Comparison of ENCODE assay signal across 14 cellular contexts in genomic region chr20:17835941-17836861, GRCh38.
DNase-seq lines count a peak whose midpoint lies in the region; ATAC-seq and TF ChIP-seq lines count a peak whose summit lies in the region.
"Had no signal": no experiment of that assay in that cellular context is flagged by ENCODE, and none has a peak within 500 bp of the region (broad histone marks: within the 10 kb centered on the region; RNA-seq: fewer than 3 reads in every experiment).

No MANE protein-coding gene starts in this region.

- H3K4me1 ChIP-seq in breast epithelium: peaks cover 0 to 7% of the 10 kb centered on the region in 2 donors
- H3K4me1 ChIP-seq in skeletal muscle tissue (ENCODE audit: control insufficient read depth in 3 of 3, insufficient read depth in 3 of 3, low read length in 3 of 3): peaks cover 15 to 17% (median 16%) of the 10 kb centered on the region in 3 donors
- no peaks in the 10 kb centered on the region for H3K4me1 ChIP-seq in BE2C

- H3K4me3 ChIP-seq in breast epithelium (peak overlapping the region in 1 of 3 donors; percentile 37), skeletal muscle tissue (ENCODE audit: low read length in 3 of 3) (peak overlapping the region in 1 of 3 donors; percentile 22), BE2C (ENCODE audit: low read depth, low read length) (no peak overlapping the region)

- no peak for TF ChIP-seq CTCF in breast epithelium (IDR thresholded peaks at IDR 0.05)
- no peak for TF ChIP-seq CTCF in BE2C (IDR thresholded peaks at IDR 0.05; ENCODE audit: low read depth, low read length)

- H3K27me3 ChIP-seq in breast epithelium: no peaks in the 10 kb centered on the region
- H3K27me3 ChIP-seq in skeletal muscle tissue (ENCODE audit: control insufficient read depth in 3 of 3, insufficient read depth in 3 of 3, low read length in 3 of 3): no peaks in the 10 kb centered on the region
- H3K27me3 ChIP-seq in BE2C: no peaks in the 10 kb centered on the region
- H3K27me3 ChIP-seq: neutrophil had no signal

- no peaks in the 10 kb centered on the region for H3K27me3 Mint-ChIP-seq in stimulated activated naive CD8-positive, alpha-beta T cell treated with anti-CD3 and anti-CD28 coated beads, Interleukin-15, amount 100 ng/mL, for 72 hours

- peak; percentile 65 for DNase-seq in ELF-1 (ENCODE audit: low read depth, low spot score)
- peak in 1 of 2 donors; percentile 48 for DNase-seq in breast epithelium (ENCODE audit: low spot score in 2 of 2)
- DNase-seq in left kidney (ENCODE audit: low read depth, low spot score): peak; percentile 67
- DNase-seq in stimulated activated naive CD8-positive, alpha-beta T cell treated with anti-CD3 and anti-CD28 coated beads, Interleukin-15, amount 100 ng/mL, for 72 hours: no peak
- DNase-seq in NCI-H524 treated with DMSO at 0.1 percent for 48 hours (lab: John Stamatoyannopoulos, UW): no peak
- no peak for DNase-seq in DMS153 treated with DMSO at 0.1 percent for 48 hours (lab: John Stamatoyannopoulos, UW; ENCODE audit: unreplicated experiment)
- DNase-seq in BE2C: no peak
- DNase-seq: activated CD8-positive, alpha-beta memory T cell treated with anti-CD3 and anti-CD28 coated beads, Interleukin-2, amount 10 ng/mL, durations not matched to agents 7 days and 5 days; DMS79; MM.1S; SHP77 treated with DMSO at 0.1 percent for 48 hours had no signal

- no peak for TF ChIP-seq POLR2A in breast epithelium (IDR thresholded peaks at IDR 0.05)

- H3K27ac ChIP-seq in breast epithelium (peak overlapping the region; percentile 84 to 97), skeletal muscle tissue (ENCODE audit: low read depth, low read length) (peak overlapping the region; percentile 85)
- H3K27ac ChIP-seq: neutrophil had no signal

- H3K36me3 ChIP-seq in breast epithelium (no peaks in the 10 kb centered on the region), skeletal muscle tissue (ENCODE audit: control insufficient read depth in 3 of 3, insufficient read depth in 3 of 3, low read length in 3 of 3) (no peaks in the 10 kb centered on the region), BE2C (no peaks in the 10 kb centered on the region)
- H3K36me3 ChIP-seq: neutrophil had no signal

- H3K27ac Mint-ChIP-seq in stimulated activated naive CD8-positive, alpha-beta T cell treated with anti-CD3 and anti-CD28 coated beads, Interleukin-15, amount 100 ng/mL, for 72 hours: peak overlapping the region in 1 of 2 donors; percentile 54
- H3K27ac Mint-ChIP-seq: activated CD8-positive, alpha-beta memory T cell treated with anti-CD3 and anti-CD28 coated beads, Interleukin-2, amount 10 ng/mL, durations not matched to agents 7 days and 5 days; stimulated activated effector memory CD8-positive, alpha-beta T cell treated with anti-CD3 and anti-CD28 coated beads, Interleukin-12 subunit alpha, Interleukin-12 subunit beta, amount 100 ng/mL, for 72 hours had no signal

- H3K4me3 Mint-ChIP-seq in stimulated activated naive CD8-positive, alpha-beta T cell treated with anti-CD3 and anti-CD28 coated beads, Interleukin-15, amount 100 ng/mL, for 72 hours: no peak overlapping the region
- H3K4me3 Mint-ChIP-seq: activated CD8-positive, alpha-beta memory T cell treated with anti-CD3 and anti-CD28 coated beads, Interleukin-2, amount 10 ng/mL, durations not matched to agents 7 days and 5 days; stimulated activated effector memory CD8-positive, alpha-beta T cell treated with anti-CD3 and anti-CD28 coated beads, Interleukin-12 subunit alpha, Interleukin-12 subunit beta, amount 100 ng/mL, for 72 hours had no signal

- no peaks in the 10 kb centered on the region for H3K4me1 Mint-ChIP-seq in stimulated activated naive CD8-positive, alpha-beta T cell treated with anti-CD3 and anti-CD28 coated beads, Interleukin-15, amount 100 ng/mL, for 72 hours
- H3K4me1 Mint-ChIP-seq: activated CD8-positive, alpha-beta memory T cell treated with anti-CD3 and anti-CD28 coated beads, Interleukin-2, amount 10 ng/mL, durations not matched to agents 7 days and 5 days; stimulated activated effector memory CD8-positive, alpha-beta T cell treated with anti-CD3 and anti-CD28 coated beads, Interleukin-12 subunit alpha, Interleukin-12 subunit beta, amount 100 ng/mL, for 72 hours had no signal

- ATAC-seq in stimulated activated naive CD8-positive, alpha-beta T cell treated with anti-CD3 and anti-CD28 coated beads, Interleukin-15, amount 100 ng/mL, for 72 hours: no peak
- ATAC-seq: activated CD8-positive, alpha-beta memory T cell treated with anti-CD3 and anti-CD28 coated beads, Interleukin-2, amount 10 ng/mL, durations not matched to agents 7 days and 5 days; stimulated activated effector memory CD8-positive, alpha-beta T cell treated with anti-CD3 and anti-CD28 coated beads, Interleukin-12 subunit alpha, Interleukin-12 subunit beta, amount 100 ng/mL, for 72 hours had no signal

- H3K9ac ChIP-seq in skeletal muscle tissue (ENCODE audit: low read depth in 1 of 3, low read length in 3 of 3): peak overlapping the region; percentile 8 to 45 (median 10)

- intact Hi-C loops in breast epithelium (cut with DNase I; ENCODE audit: low total_unique reads): no loop called here

- no peaks in the 10 kb centered on the region for H3K9me3 Mint-ChIP-seq in stimulated activated naive CD8-positive, alpha-beta T cell treated with anti-CD3 and anti-CD28 coated beads, Interleukin-15, amount 100 ng/mL, for 72 hours
- H3K9me3 Mint-ChIP-seq: stimulated activated effector memory CD8-positive, alpha-beta T cell treated with anti-CD3 and anti-CD28 coated beads, Interleukin-12 subunit alpha, Interleukin-12 subunit beta, amount 100 ng/mL, for 72 hours had no signal

- H3K9me3 ChIP-seq in breast epithelium (no peaks in the 10 kb centered on the region), skeletal muscle tissue (ENCODE audit: control insufficient read depth in 3 of 3, low read length in 3 of 3) (peaks cover 0 to 5% (median 0%) of the 10 kb centered on the region in 3 donors), BE2C (no peaks in the 10 kb centered on the region; the same call in 1 of the 2 replicates)
- H3K9me3 ChIP-seq: neutrophil had no signal

Comparison
In these comparisons a context has a peak if more than half of its experiments do, and no peak if none do; other contexts are left out.
1. DNase-seq: peak in ELF-1 (single experiment) and left kidney (single experiment); none in stimulated activated naive CD8-positive, alpha-beta T cell treated with anti-CD3 and anti-CD28 coated beads, Interleukin-15, amount 100 ng/mL, for 72 hours (0 of 2), NCI-H524 treated with DMSO at 0.1 percent for 48 hours (single experiment), DMS153 treated with DMSO at 0.1 percent for 48 hours (single experiment) and BE2C (single experiment).